In the genomic region with DNA sequence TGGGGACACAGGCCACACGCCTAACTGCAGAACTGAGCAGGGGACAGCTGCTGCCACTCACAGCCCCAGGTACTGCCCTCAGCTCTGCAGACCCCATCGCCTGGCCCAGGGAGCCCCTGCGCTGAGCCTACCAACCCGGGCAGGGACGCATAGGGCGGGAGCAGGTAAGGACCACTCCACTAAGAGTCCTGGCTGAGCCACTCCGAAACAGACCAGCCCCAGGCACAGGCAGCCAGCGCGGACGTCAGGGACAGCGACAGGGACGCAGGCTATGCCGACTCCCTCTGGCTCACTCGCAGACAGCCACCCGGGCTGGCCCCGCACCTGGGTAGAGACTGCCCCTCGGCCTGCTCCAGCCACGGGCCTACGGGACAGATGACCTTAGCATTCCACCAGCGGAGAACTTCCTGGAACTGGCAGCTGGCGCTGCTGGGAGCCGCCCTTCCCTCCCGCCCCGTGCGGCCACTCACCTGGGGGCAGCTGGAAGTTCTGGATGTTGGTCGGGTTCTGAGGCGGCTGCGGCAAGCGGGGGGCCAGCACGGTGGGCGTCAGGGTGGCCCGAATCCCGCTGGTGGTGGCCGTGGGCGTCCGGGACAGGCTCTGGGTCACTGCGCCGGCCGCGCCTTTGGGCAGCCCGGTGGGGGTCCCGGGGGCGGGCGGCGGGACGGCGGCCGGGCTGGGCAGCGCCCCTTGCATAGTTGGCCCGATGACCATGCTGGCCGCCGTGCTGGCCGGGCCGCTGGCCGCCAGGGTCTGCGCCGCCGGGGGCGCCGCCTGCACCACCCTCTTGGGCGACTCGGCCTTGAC, we compare ENCODE assay signal across 1 cellular context.
A peak's percentile ranks its signal among the peaks of the same experiment; 100 is the strongest.
TF ChIP-seq lines count a peak whose summit lies in the region.

No MANE protein-coding gene starts in this region.

TF ChIP-seq in HepG2, 621 proteins besides CTCF, POLR2A, EP300 and RAD21 (continued from another document and continues in another):
- TF ChIP-seq, protein P1, sequence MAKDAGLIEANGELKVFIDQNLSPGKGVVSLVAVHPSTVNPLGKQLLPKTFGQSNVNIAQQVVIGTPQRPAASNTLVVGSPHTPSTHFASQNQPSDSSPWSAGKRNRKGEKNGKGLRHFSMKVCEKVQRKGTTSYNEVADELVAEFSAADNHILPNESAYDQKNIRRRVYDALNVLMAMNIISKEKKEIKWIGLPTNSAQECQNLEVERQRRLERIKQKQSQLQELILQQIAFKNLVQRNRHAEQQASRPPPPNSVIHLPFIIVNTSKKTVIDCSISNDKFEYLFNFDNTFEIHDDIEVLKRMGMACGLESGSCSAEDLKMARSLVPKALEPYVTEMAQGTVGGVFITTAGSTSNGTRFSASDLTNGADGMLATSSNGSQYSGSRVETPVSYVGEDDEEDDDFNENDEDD (CRISPR knock-in tag; IDR thresholded peaks at IDR 0.05; ENCODE audit: borderline replicate concordance), result peak; percentile 71; the same call in 1 of the 2 replicates
- TF ChIP-seq, protein P2, sequence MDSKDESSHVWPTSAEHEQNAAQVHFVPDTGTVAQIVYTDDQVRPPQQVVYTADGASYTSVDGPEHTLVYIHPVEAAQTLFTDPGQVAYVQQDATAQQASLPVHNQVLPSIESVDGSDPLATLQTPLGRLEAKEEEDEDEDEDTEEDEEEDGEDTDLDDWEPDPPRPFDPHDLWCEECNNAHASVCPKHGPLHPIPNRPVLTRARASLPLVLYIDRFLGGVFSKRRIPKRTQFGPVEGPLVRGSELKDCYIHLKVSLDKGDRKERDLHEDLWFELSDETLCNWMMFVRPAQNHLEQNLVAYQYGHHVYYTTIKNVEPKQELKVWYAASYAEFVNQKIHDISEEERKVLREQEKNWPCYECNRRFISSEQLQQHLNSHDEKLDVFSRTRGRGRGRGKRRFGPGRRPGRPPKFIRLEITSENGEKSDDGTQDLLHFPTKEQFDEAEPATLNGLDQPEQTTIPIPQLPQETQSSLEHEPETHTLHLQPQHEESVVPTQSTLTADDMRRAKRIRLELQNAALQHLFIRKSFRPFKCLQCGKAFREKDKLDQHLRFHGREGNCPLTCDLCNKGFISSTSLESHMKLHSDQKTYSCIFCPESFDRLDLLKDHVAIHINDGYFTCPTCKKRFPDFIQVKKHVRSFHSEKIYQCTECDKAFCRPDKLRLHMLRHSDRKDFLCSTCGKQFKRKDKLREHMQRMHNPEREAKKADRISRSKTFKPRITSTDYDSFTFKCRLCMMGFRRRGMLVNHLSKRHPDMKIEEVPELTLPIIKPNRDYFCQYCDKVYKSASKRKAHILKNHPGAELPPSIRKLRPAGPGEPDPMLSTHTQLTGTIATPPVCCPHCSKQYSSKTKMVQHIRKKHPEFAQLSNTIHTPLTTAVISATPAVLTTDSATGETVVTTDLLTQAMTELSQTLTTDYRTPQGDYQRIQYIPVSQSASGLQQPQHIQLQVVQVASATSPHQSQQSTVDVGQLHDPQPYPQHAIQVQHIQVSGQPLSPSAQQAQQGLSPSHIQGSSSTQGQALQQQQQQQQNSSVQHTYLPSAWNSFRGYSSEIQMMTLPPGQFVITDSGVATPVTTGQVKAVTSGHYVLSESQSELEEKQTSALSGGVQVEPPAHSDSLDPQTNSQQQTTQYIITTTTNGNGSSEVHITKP (CRISPR knock-in tag; IDR thresholded peaks at IDR 0.05; ENCODE audit: low read depth), result no peak
- TF ChIP-seq, protein P3, sequence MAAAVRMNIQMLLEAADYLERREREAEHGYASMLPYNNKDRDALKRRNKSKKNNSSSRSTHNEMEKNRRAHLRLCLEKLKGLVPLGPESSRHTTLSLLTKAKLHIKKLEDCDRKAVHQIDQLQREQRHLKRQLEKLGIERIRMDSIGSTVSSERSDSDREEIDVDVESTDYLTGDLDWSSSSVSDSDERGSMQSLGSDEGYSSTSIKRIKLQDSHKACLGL (CRISPR knock-in tag; IDR thresholded peaks at IDR 0.05), result peak; percentile 86; the same call in 1 of the 2 replicates
- TF ChIP-seq NFE2L1 (CRISPR knock-in tag; IDR thresholded peaks at IDR 0.05; ENCODE audit: borderline replicate concordance) (no peak; the same call in 1 of the 2 replicates), ZNF674 (CRISPR knock-in tag; IDR thresholded peaks at IDR 0.05; ENCODE audit: low read depth) (no peak), ZNF569 (CRISPR knock-in tag; IDR thresholded peaks at IDR 0.05; ENCODE audit: borderline replicate concordance) (no peak), GZF1 (CRISPR knock-in tag; IDR thresholded peaks at IDR 0.05) (0 out of 2 replicates have a peak, but pooled peaks have one; percentile 69), ZNF672 (CRISPR knock-in tag; IDR thresholded peaks at IDR 0.05) (0 out of 2 replicates have a peak, but pooled peaks have one; percentile 32), MAFK (conservative IDR thresholded peaks at IDR 0.05 in 1 of 2, IDR thresholded peaks at IDR 0.05 in 1 of 2; ENCODE audit: low read length in 2 of 2) (no peak), TOE1 (CRISPR knock-in tag; IDR thresholded peaks at IDR 0.05) (no peak), ZNF776 (CRISPR knock-in tag; IDR thresholded peaks at IDR 0.05) (no peak), BHLHE40 (IDR thresholded peaks at IDR 0.05; ENCODE audit: low read length) (no peak), ZNF660 (CRISPR knock-in tag; IDR thresholded peaks at IDR 0.05; ENCODE audit: borderline replicate concordance, low read depth) (no peak), ZNF326 (CRISPR knock-in tag; IDR thresholded peaks at IDR 0.05; ENCODE audit: borderline replicate concordance) (no peak; the same call in 1 of the 2 replicates), EEA1 (CRISPR knock-in tag; IDR thresholded peaks at IDR 0.05; ENCODE audit: borderline replicate concordance) (no peak), HOXA5 (CRISPR knock-in tag; IDR thresholded peaks at IDR 0.05) (no peak), ZBTB3 (CRISPR knock-in tag; IDR thresholded peaks at IDR 0.05; ENCODE audit: borderline replicate concordance, low read depth) (no peak; the same call in 1 of the 2 replicates), ZNF644 (CRISPR knock-in tag; IDR thresholded peaks at IDR 0.05; ENCODE audit: low read depth) (no peak), ZNF749 (CRISPR knock-in tag; IDR thresholded peaks at IDR 0.05; ENCODE audit: borderline replicate concordance) (no peak), ZFYVE20 (CRISPR knock-in tag; IDR thresholded peaks at IDR 0.05; ENCODE audit: borderline replicate concordance, low read depth) (no peak), ZSCAN31 (CRISPR knock-in tag; IDR thresholded peaks at IDR 0.05; ENCODE audit: low read depth) (peak; percentile 68; the same call in 1 of the 2 replicates)
- TF ChIP-seq, protein P4, sequence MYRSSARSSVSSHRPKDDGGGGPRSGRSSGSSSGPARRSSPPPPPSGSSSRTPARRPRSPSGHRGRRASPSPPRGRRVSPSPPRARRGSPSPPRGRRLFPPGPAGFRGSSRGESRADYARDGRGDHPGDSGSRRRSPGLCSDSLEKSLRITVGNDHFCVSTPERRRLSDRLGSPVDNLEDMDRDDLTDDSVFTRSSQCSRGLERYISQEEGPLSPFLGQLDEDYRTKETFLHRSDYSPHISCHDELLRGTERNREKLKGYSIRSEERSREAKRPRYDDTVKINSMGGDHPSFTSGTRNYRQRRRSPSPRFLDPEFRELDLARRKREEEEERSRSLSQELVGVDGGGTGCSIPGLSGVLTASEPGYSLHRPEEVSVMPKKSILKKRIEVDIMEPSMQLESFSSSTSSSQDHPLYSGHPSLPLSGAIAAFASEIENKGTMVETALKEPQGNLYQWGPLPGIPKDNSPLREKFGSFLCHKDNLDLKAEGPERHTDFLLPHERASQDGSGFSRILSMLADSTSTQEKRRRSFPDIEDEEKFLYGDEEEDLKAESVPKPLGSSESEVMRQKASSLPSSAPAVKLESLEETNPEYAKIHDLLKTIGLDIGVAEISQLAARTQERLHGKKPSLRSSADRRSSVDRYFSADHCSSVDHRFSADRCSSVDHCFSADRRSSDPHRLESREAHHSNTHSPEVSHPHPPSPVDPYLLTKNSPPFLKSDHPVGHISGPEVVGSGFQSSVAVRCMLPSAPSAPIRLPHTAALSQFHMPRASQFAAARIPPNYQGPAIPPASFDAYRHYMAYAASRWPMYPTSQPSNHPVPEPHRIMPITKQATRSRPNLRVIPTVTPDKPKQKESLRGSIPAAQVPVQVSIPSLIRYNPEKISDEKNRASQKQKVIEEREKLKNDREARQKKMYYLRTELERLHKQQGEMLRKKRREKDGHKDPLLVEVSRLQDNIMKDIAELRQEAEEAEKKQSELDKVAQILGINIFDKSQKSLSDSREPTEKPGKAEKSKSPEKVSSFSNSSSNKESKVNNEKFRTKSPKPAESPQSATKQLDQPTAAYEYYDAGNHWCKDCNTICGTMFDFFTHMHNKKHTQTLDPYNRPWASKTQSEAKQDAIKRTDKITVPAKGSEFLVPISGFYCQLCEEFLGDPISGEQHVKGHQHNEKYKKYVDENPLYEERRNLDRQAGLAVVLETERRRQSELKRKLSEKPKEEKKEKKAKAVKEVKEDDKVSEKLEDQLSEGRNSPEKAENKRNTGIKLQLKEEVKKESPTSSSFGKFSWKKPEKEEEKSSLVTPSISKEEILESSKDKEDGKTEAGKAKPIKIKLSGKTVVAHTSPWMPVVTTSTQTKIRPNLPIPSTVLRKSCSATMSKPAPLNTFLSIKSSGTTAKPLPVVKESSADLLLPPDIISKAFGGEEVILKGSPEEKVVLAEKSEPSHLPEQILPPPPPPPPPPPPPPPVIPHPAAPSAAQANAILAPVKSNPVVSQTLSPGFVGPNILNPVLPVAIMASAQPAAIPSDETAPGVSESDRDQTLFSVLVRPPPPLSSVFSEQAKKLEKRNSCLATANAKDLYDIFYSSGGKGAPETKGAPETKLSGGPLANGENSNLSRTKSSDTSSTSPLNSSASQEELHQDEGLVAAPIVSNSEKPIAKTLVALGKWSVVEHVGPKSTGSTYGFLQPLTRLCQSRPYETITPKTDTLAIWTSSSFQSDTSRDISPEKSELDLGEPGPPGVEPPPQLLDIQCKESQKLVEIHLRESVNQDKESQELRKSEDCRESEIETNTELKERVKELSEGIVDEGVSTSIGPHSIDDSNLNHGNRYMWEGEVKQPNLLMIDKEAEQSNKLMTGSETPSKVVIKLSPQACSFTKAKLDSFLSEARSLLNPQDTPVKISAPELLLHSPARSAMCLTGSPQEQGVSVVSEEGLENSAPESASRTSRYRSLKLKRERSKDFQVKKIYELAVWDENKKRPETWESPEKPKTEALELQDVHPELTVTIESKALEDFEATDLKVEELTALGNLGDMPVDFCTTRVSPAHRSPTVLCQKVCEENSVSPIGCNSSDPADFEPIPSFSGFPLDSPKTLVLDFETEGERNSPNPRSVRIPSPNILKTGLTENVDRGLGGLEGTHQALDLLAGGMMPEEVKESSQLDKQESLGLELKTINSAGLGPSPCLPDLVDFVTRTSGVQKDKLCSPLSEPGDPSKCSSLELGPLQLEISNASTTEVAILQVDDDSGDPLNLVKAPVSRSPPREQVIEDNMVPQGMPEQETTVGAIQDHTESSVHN (CRISPR knock-in tag; IDR thresholded peaks at IDR 0.05), result 0 out of 2 replicates have a peak, but pooled peaks have one; percentile 68
- TF ChIP-seq, protein P5, sequence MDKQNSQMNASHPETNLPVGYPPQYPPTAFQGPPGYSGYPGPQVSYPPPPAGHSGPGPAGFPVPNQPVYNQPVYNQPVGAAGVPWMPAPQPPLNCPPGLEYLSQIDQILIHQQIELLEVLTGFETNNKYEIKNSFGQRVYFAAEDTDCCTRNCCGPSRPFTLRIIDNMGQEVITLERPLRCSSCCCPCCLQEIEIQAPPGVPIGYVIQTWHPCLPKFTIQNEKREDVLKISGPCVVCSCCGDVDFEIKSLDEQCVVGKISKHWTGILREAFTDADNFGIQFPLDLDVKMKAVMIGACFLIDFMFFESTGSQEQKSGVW (CRISPR knock-in tag; IDR thresholded peaks at IDR 0.05; ENCODE audit: borderline replicate concordance), result no peak
- TF ChIP-seq, protein P6, sequence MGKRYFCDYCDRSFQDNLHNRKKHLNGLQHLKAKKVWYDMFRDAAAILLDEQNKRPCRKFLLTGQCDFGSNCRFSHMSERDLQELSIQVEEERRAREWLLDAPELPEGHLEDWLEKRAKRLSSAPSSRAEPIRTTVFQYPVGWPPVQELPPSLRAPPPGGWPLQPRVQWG (CRISPR knock-in tag; IDR thresholded peaks at IDR 0.05; ENCODE audit: borderline replicate concordance, low read depth), result no peak
- TF ChIP-seq, protein P7, sequence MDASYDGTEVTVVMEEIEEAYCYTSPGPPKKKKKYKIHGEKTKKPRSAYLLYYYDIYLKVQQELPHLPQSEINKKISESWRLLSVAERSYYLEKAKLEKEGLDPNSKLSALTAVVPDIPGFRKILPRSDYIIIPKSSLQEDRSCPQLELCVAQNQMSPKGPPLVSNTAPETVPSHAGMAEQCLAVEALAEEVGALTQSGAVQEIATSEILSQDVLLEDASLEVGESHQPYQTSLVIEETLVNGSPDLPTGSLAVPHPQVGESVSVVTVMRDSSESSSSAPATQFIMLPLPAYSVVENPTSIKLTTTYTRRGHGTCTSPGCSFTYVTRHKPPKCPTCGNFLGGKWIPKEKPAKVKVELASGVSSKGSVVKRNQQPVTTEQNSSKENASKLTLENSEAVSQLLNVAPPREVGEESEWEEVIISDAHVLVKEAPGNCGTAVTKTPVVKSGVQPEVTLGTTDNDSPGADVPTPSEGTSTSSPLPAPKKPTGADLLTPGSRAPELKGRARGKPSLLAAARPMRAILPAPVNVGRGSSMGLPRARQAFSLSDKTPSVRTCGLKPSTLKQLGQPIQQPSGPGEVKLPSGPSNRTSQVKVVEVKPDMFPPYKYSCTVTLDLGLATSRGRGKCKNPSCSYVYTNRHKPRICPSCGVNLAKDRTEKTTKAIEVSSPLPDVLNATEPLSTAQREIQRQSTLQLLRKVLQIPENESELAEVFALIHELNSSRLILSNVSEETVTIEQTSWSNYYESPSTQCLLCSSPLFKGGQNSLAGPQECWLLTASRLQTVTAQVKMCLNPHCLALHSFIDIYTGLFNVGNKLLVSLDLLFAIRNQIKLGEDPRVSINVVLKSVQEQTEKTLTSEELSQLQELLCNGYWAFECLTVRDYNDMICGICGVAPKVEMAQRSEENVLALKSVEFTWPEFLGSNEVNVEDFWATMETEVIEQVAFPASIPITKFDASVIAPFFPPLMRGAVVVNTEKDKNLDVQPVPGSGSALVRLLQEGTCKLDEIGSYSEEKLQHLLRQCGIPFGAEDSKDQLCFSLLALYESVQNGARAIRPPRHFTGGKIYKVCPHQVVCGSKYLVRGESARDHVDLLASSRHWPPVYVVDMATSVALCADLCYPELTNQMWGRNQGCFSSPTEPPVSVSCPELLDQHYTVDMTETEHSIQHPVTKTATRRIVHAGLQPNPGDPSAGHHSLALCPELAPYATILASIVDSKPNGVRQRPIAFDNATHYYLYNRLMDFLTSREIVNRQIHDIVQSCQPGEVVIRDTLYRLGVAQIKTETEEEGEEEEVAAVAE (CRISPR knock-in tag; IDR thresholded peaks at IDR 0.05; ENCODE audit: borderline replicate concordance), result no peak; the same call in 1 of the 2 replicates
